Comparison of ENCODE assay signal across 8 cellular contexts in genomic region chr16:70065376-70065745, GRCh38. TPM values are rescaled to one million over a fixed set of nuclear protein-coding genes. Genes with fewer than 3 reads are reported as not detected.
DNase-seq lines count a peak whose midpoint lies in the region; ATAC-seq and TF ChIP-seq lines count a peak whose summit lies in the region.
"Not testable (repeated sequence)": the region's sequence is repeated elsewhere in the genome, so short reads cannot be mapped to it uniquely, and the experiment has no call there.

No MANE protein-coding gene starts in this region.

- peak overlapping the region; percentile 91 for H3K4me3 Mint-ChIP-seq in CD8-positive, alpha-beta T cell
- H3K4me3 Mint-ChIP-seq in activated naive CD8-positive, alpha-beta T cell treated with anti-CD3 and anti-CD28 coated beads, Interleukin-2, amount 50 U/mL, for 24 hours = peak overlapping the region; percentile 81
- peak overlapping the region; percentile 83 to 87 for H3K4me3 Mint-ChIP-seq in stimulated activated naive CD8-positive, alpha-beta T cell treated with anti-CD3 and anti-CD28 coated beads, Interleukin-15, amount 100 ng/mL, for 72 hours

- not testable (repeated sequence) for H3K36me3 Mint-ChIP-seq in CD8-positive, alpha-beta T cell; activated naive CD8-positive, alpha-beta T cell treated with anti-CD3 and anti-CD28 coated beads, Interleukin-2, amount 50 U/mL, for 24 hours (ENCODE audit: low read depth)

- intact Hi-C loops in CD8-positive, alpha-beta T cell (cut with DNase I, micrococcal nuclease) = loop anchor here (2.0 to 10.0 kb wide), 4 partner anchors 38 to 223 kb away; partner anchors contain the start of genes AARS1 (in 1 of the 2) and PDPR (in 1 of the 2)

- not testable (repeated sequence) for DNase-seq in CD8-positive, alpha-beta T cell; Peyer's patch; activated naive CD8-positive, alpha-beta T cell treated with anti-CD3 and anti-CD28 coated beads, Interleukin-2, amount 50 U/mL, for 24 hours; fibroblast of the aortic adventitia (ENCODE audit: low read depth); stimulated activated naive CD8-positive, alpha-beta T cell treated with anti-CD3 and anti-CD28 coated beads, Interleukin-15, amount 100 ng/mL, for 72 hours

- CTCF ChIA-PET in CD8-positive, alpha-beta T cell (lab: Charles Lee) = not testable (repeated sequence)

- H3K4me1 Mint-ChIP-seq in CD8-positive, alpha-beta T cell (ENCODE audit: low read depth) = peaks cover 18% of the 10 kb centered on the region
- H3K4me1 Mint-ChIP-seq in activated naive CD8-positive, alpha-beta T cell treated with anti-CD3 and anti-CD28 coated beads, Interleukin-2, amount 50 U/mL, for 24 hours = peaks cover 11% of the 10 kb centered on the region
- peaks cover 14% of the 10 kb centered on the region for H3K4me1 Mint-ChIP-seq in stimulated activated naive CD8-positive, alpha-beta T cell treated with anti-CD3 and anti-CD28 coated beads, Interleukin-15, amount 100 ng/mL, for 72 hours

- H3K9me3 Mint-ChIP-seq in CD8-positive, alpha-beta T cell; activated naive CD8-positive, alpha-beta T cell treated with anti-CD3 and anti-CD28 coated beads, Interleukin-2, amount 50 U/mL, for 24 hours; stimulated activated naive CD8-positive, alpha-beta T cell treated with anti-CD3 and anti-CD28 coated beads, Interleukin-15, amount 100 ng/mL, for 72 hours: not testable (repeated sequence)

- not testable (repeated sequence) for TF ChIP-seq CTCF in CD8-positive, alpha-beta T cell (IDR thresholded peaks at IDR 0.05); Peyer's patch (IDR thresholded peaks at IDR 0.05); fibroblast of the aortic adventitia (IDR thresholded peaks at IDR 0.05; ENCODE audit: insufficient read depth, low read length)

- not testable (repeated sequence) for TF ChIP-seq POLR2A in Peyer's patch (IDR thresholded peaks at IDR 0.05)

- H3K4me1 ChIP-seq in CD8-positive, alpha-beta T cell (ENCODE audit: insufficient read depth, low read length); mucosa of stomach (ENCODE audit: control insufficient read depth, insufficient read depth, low read length): not testable (repeated sequence)
- peaks cover 0 to 17% (median 0%) of the 10 kb centered on the region in 4 donors for H3K4me1 ChIP-seq in Peyer's patch

- peak; percentile 18 for ATAC-seq in CD8-positive, alpha-beta T cell
- ATAC-seq in GM21515 (IDR thresholded peaks at IDR 0.05; ENCODE audit: unreplicated experiment) (peak; percentile 21), HG03097 (IDR thresholded peaks at IDR 0.05; ENCODE audit: low FRiP score, unreplicated experiment) (peak; percentile 28)
- peak; percentile 35 for ATAC-seq in activated naive CD8-positive, alpha-beta T cell treated with anti-CD3 and anti-CD28 coated beads, Interleukin-2, amount 50 U/mL, for 24 hours
- ATAC-seq in stimulated activated naive CD8-positive, alpha-beta T cell treated with anti-CD3 and anti-CD28 coated beads, Interleukin-15, amount 100 ng/mL, for 72 hours = peak; percentile 64

- not testable (repeated sequence) for H3K36me3 ChIP-seq in CD8-positive, alpha-beta T cell (ENCODE audit: insufficient read depth, low read length); Peyer's patch; mucosa of stomach (ENCODE audit: control insufficient read depth, insufficient read depth, low read length)

- POLR2A ChIA-PET in CD8-positive, alpha-beta T cell (lab: Charles Lee) = not testable (repeated sequence)

- H3K9ac ChIP-seq in mucosa of stomach (ENCODE audit: low read length) = peak overlapping the region; percentile 76

- peak overlapping the region; percentile 62 for H3K27ac ChIP-seq in CD8-positive, alpha-beta T cell (ENCODE audit: low read depth, low read length)
- H3K27ac ChIP-seq in Peyer's patch = peak overlapping the region; percentile 81 to 95 (median 87)

- H3K4me3 ChIP-seq in CD8-positive, alpha-beta T cell (ENCODE audit: low read depth, low read length) = peak overlapping the region; percentile 33
- peak overlapping the region; percentile 68 to 98 (median 82) for H3K4me3 ChIP-seq in Peyer's patch
- H3K4me3 ChIP-seq in fibroblast of the aortic adventitia (ENCODE audit: low read depth, low read length) = peak overlapping the region; percentile 69
- peak overlapping the region; percentile 46 for H3K4me3 ChIP-seq in mucosa of stomach (ENCODE audit: low read length)

- not testable (repeated sequence) for H3K27ac Mint-ChIP-seq in CD8-positive, alpha-beta T cell; activated naive CD8-positive, alpha-beta T cell treated with anti-CD3 and anti-CD28 coated beads, Interleukin-2, amount 50 U/mL, for 24 hours
- H3K27ac Mint-ChIP-seq in stimulated activated naive CD8-positive, alpha-beta T cell treated with anti-CD3 and anti-CD28 coated beads, Interleukin-15, amount 100 ng/mL, for 72 hours = peak overlapping the region in 1 of 2 donors; percentile 54

- not testable (repeated sequence) for H3K9me3 ChIP-seq in CD8-positive, alpha-beta T cell (ENCODE audit: low read length); Peyer's patch; mucosa of stomach (ENCODE audit: control insufficient read depth, low read length)

- not testable (repeated sequence) for H3K27me3 Mint-ChIP-seq in CD8-positive, alpha-beta T cell (ENCODE audit: low read depth); activated naive CD8-positive, alpha-beta T cell treated with anti-CD3 and anti-CD28 coated beads, Interleukin-2, amount 50 U/mL, for 24 hours; stimulated activated naive CD8-positive, alpha-beta T cell treated with anti-CD3 and anti-CD28 coated beads, Interleukin-15, amount 100 ng/mL, for 72 hours

- H3K27me3 ChIP-seq in CD8-positive, alpha-beta T cell (ENCODE audit: insufficient read depth, low read length); Peyer's patch; mucosa of stomach (ENCODE audit: control insufficient read depth, insufficient read depth, low read length): not testable (repeated sequence)

RNA-seq across cellular contexts. Expression of gene PDPR, which starts 48.8 kb away (rescaled TPM):
- 10 to 100 TPM; 18.6 to 20.9 TPM for total RNA-seq in CD8-positive, alpha-beta T cell
- 10 to 100 TPM; 30.5 to 55.8 (median 35.9) TPM for total RNA-seq in Peyer's patch
- 25.7 and 70.1 TPM in 2 replicates for total RNA-seq in fibroblast of the aortic adventitia (ENCODE audit: low replicate concordance)
